In genomic region chr12:108375986-108376663, GRCh38 we compare ENCODE assay signal across 31 cellular contexts. TPM values are rescaled to one million over a fixed set of nuclear protein-coding genes. Genes with fewer than 3 reads are reported as not detected.
DNase-seq lines count a peak whose midpoint lies in the region; ATAC-seq and TF ChIP-seq lines count a peak whose summit lies in the region.
"Had no signal": no experiment of that assay in that cellular context is flagged by ENCODE, and none has a peak within 500 bp of the region (broad histone marks: within the 10 kb centered on the region; RNA-seq: fewer than 3 reads in every experiment).

No MANE protein-coding gene starts in this region.

- no peak overlapping the region for H3K27ac ChIP-seq in brain microvascular endothelial cell
- H3K27ac ChIP-seq in A673 (ENCODE audit: low read depth, low read length, poor library complexity, severe bottlenecking) = no peak overlapping the region
- no peak overlapping the region for H3K27ac ChIP-seq in right cardiac atrium (ENCODE audit: low read length)
- H3K27ac ChIP-seq: cardiac muscle cell, heart right ventricle, psoas muscle, SJSA1, tibial nerve, VCaP had no signal

- no TSS peak for BruUV-seq in A673 (replicated peaks; lab: Mats Ljungman, UMichigan)

- TF ChIP-seq CTCF in brain microvascular endothelial cell (IDR thresholded peaks at IDR 0.05; ENCODE audit: low read depth, low read length, missing control alignments) (no peak), A673 (conservative IDR thresholded peaks at IDR 0.05; ENCODE audit: low read depth, low read length) (no peak)

- no peak overlapping the region for H3K4me3 ChIP-seq in brain microvascular endothelial cell (ENCODE audit: low read depth, low read length)
- no peak overlapping the region for H3K4me3 ChIP-seq in A673 (ENCODE audit: low read depth, low read length, poor library complexity, severe bottlenecking)
- H3K4me3 ChIP-seq in right cardiac atrium (ENCODE audit: low read length) = no peak overlapping the region
- H3K4me3 ChIP-seq: cardiac muscle cell, heart right ventricle, psoas muscle, SJSA1, tibial nerve had no signal

- no peaks in the 10 kb centered on the region for H3K27me3 ChIP-seq in brain microvascular endothelial cell (replicated peaks)
- H3K27me3 ChIP-seq in A673 (replicated peaks; ENCODE audit: insufficient read depth, low read depth, low read length, poor library complexity) = no peaks in the 10 kb centered on the region
- H3K27me3 ChIP-seq in right cardiac atrium (ENCODE audit: control insufficient read depth, insufficient read depth) = no peaks in the 10 kb centered on the region
- H3K27me3 ChIP-seq: cardiac muscle cell, SJSA1, tibial nerve had no signal

- in situ Hi-C loops in brain microvascular endothelial cell (cut with HindIII; ENCODE audit: low pct_ligation_motif_present, low sequenced_read_pairs) = no loop called here

- POLR2A ChIA-PET in A673 (lab: Charles Lee; ENCODE audit: low non-redundant PET) = no interaction called here

- CTCF ChIA-PET in A673 (lab: Charles Lee) = no interaction called here

- H3K36me3 ChIP-seq in brain microvascular endothelial cell (replicated peaks) (no peaks in the 10 kb centered on the region), A673 (ENCODE audit: insufficient read depth, low read length, poor library complexity, severe bottlenecking) (no peaks in the 10 kb centered on the region)
- H3K36me3 ChIP-seq: cardiac muscle cell, heart right ventricle, SJSA1, tibial nerve had no signal

- DNase-seq in EH (ENCODE audit: low read depth) (peak; percentile 15), MV-4-11 (lab: John Stamatoyannopoulos, UW) (peak; percentile 62), brain microvascular endothelial cell (peak; percentile 63), kidney tubule cell (ENCODE audit: low spot score) (peak; percentile 11), A673 (ENCODE audit: low spot score) (no peak), right cardiac atrium (no peak)
- no peak for DNase-seq in stimulated activated CD8-positive, alpha-beta memory T cell treated with anti-CD3 and anti-CD28 coated beads, Interleukin-4, amount 100 ng/mL, for 48 hours
- DNase-seq: activated CD4-positive, alpha-beta T cell treated with anti-CD3 and anti-CD28 coated beads for 36 hours; activated CD8-positive, alpha-beta memory T cell treated with anti-CD3 and anti-CD28 coated beads, Interleukin-2, amount 50 U/mL, for 48 hours; activated CD8-positive, alpha-beta T cell treated with anti-CD3 and anti-CD28 coated beads for 36 hours; activated naive CD4-positive, alpha-beta T cell treated with anti-CD3 and anti-CD28 coated beads, Interleukin-2, amount 10 ng/mL, durations not matched to agents 7 days and 5 days; amniotic stem cell; Caco-2; cortex of kidney; foreskin melanocyte; heart right ventricle; kidney; naive thymus-derived CD4-positive, alpha-beta T cell; NCI-H1092; NCI-H1694; NCI-H446 treated with DMSO at 0.1 percent for 48 hours; NCI-H774; psoas muscle; stimulated activated CD4-positive, alpha-beta T cell treated with anti-CD3 and anti-CD28 coated beads, Interleukin-4, amount 100 ng/mL, for 4 hours; T-helper 9 cell had no signal

- ATAC-seq in right cardiac atrium = no peak
- ATAC-seq: activated CD4-positive, alpha-beta T cell treated with anti-CD3 and anti-CD28 coated beads for 36 hours; activated CD8-positive, alpha-beta T cell treated with anti-CD3 and anti-CD28 coated beads for 36 hours; esophagus mucosa; heart right ventricle; naive thymus-derived CD4-positive, alpha-beta T cell; psoas muscle; stimulated activated effector memory CD8-positive, alpha-beta T cell treated with anti-CD3 and anti-CD28 coated beads, Interleukin-12 subunit alpha, Interleukin-12 subunit beta, amount 100 ng/mL, for 72 hours had no signal

- WGBS in right cardiac atrium = 48% methylated on average over 4 of the region's 4 CpGs

- intact Hi-C loops in A673 (cut with micrococcal nuclease; ENCODE audit: unreplicated experiment) = no loop called here
- intact Hi-C loops in right cardiac atrium (cut with DNase I) = no loop called here

- H3K9me3 ChIP-seq in A673 (ENCODE audit: low read depth, low read length, poor library complexity, severe bottlenecking) = no peaks in the 10 kb centered on the region
- H3K9me3 ChIP-seq in right cardiac atrium (ENCODE audit: control insufficient read depth, low read length) = peaks cover 4% of the 10 kb centered on the region
- H3K9me3 ChIP-seq: SJSA1 had no signal

- no peaks in the 10 kb centered on the region for H3K4me1 ChIP-seq in A673 (ENCODE audit: insufficient read depth, low read length, poor library complexity, severe bottlenecking)
- no peaks in the 10 kb centered on the region for H3K4me1 ChIP-seq in right cardiac atrium (ENCODE audit: control insufficient read depth, insufficient read depth, low read length)
- H3K4me1 ChIP-seq: Caco-2, psoas muscle, SJSA1, tibial nerve had no signal

RNA-seq across cellular contexts. Expression of gene CMKLR1, which starts 37.0 kb away (rescaled TPM):
- total RNA-seq in A673 (2021) (0.24 and 0.57 TPM in 2 replicates), right cardiac atrium (10 to 100 TPM in 2 of 4 donors, 1 to 10 TPM in 2; 7.2 to 17.9 (median 9.2) TPM)
- 1.6 TPM for polyA plus RNA-seq in right cardiac atrium
- total RNA-seq: activated CD4-positive, alpha-beta T cell treated with anti-CD3 and anti-CD28 coated beads for 36 hours; activated CD8-positive, alpha-beta T cell treated with anti-CD3 and anti-CD28 coated beads for 36 hours; Caco-2; cardiac muscle cell; SJSA1 had no signal

Comparison
In these comparisons a context has a peak if more than half of its experiments do, and no peak if none do; other contexts are left out.
1. DNase-seq: peak in EH (single experiment), MV-4-11 (single experiment), brain microvascular endothelial cell (single experiment) and kidney tubule cell (single experiment); none in A673 (single experiment), stimulated activated CD8-positive, alpha-beta memory T cell treated with anti-CD3 and anti-CD28 coated beads, Interleukin-4, amount 100 ng/mL, for 48 hours (single experiment) and right cardiac atrium (0 of 3).